ENCODE assay signal across 1 cellular context in genomic region chr10:124912052-124912435, GRCh38.
TF ChIP-seq lines count a peak whose summit lies in the region.

No MANE protein-coding gene starts in this region.

TF ChIP-seq in HepG2, 621 proteins besides CTCF, POLR2A, EP300 and RAD21:
- TF ChIP-seq DBP (CRISPR knock-in tag; IDR thresholded peaks at IDR 0.05; ENCODE audit: not compliant biosample characterization) (no peak), TBL1XR1 (IDR thresholded peaks at IDR 0.05; ENCODE audit: borderline replicate concordance, low read length, partially characterized antibody) (no peak), GABPB1 (CRISPR knock-in tag; IDR thresholded peaks at IDR 0.05) (no peak), ETV5 (CRISPR knock-in tag; IDR thresholded peaks at IDR 0.05; ENCODE audit: borderline replicate concordance) (no peak), NFATC3 (CRISPR knock-in tag; IDR thresholded peaks at IDR 0.05) (no peak), PREB (CRISPR knock-in tag; IDR thresholded peaks at IDR 0.05) (no peak)
